Comparison of ENCODE assay signal across 23 cellular contexts in the genomic region with DNA sequence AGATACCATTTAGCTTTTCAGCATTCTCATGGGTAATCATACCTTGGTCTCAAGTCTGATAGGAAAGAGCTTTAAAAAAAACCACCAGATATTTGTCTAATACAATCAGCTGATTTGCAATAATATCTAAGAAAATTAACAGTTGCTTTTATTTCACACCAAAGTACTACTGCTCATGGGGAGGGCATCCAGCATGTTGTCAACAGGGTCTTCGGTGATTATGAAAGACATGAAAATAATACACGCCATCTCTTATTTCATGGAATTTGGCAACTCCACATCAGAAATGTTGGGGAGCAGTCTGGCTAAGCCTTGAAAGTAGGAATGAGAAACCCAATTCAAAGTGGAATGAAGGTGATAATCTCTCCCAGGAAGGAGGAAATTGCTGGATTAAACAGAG. TPM values are rescaled to one million over a fixed set of nuclear protein-coding genes. Genes with fewer than 3 reads are reported as not detected.
"Had no signal": no experiment of that assay in that cellular context is flagged by ENCODE, and none has a peak within 500 bp of the region (broad histone marks: within the 10 kb centered on the region; RNA-seq: fewer than 3 reads in every experiment).

No MANE protein-coding gene starts in this region.

- H3K27me3 Mint-ChIP-seq: stimulated activated memory B cell treated with anti-CD40 and anti-IgM and Interleukin-4, amounts not matched to agents 10 μg/mL and 1 μg/mL and 100 μg/mL, for 72 hours; stimulated activated naive CD8-positive, alpha-beta T cell treated with anti-CD3 and anti-CD28 coated beads, Interleukin-15, amount 100 ng/mL, for 72 hours had no signal

- DNase-seq: effector memory CD4-positive, alpha-beta T cell; esophagus squamous epithelium; foreskin fibroblast; head of caudate nucleus; left colon; left ventricle myocardium superior; mesenchymal stem cell; naive thymus-derived CD8-positive, alpha-beta T cell; right lobe of liver; stimulated activated CD4-positive, alpha-beta T cell treated with anti-CD3 and anti-CD28 coated beads, Interleukin-4, amount 100 ng/mL, for 24 hours; stimulated activated naive CD8-positive, alpha-beta T cell treated with anti-CD3 and anti-CD28 coated beads, Interleukin-15, amount 100 ng/mL, for 72 hours; testis; upper lobe of right lung had no signal

- H3K27me3 ChIP-seq: esophagus squamous epithelium, hepatocyte, neutrophil, right lobe of liver, testis, tibial nerve, upper lobe of right lung, vagina had no signal

- H3K27ac ChIP-seq: esophagus squamous epithelium, hepatocyte, neutrophil, right lobe of liver, testis, tibial nerve, upper lobe of right lung, vagina had no signal

- H3K4me1 ChIP-seq: esophagus squamous epithelium, right lobe of liver, testis, tibial nerve, upper lobe of right lung, vagina had no signal

- H3K4me3 Mint-ChIP-seq: naive thymus-derived CD8-positive, alpha-beta T cell; stimulated activated memory B cell treated with anti-CD40 and anti-IgM and Interleukin-4, amounts not matched to agents 10 μg/mL and 1 μg/mL and 100 μg/mL, for 72 hours; stimulated activated naive CD8-positive, alpha-beta T cell treated with anti-CD3 and anti-CD28 coated beads, Interleukin-15, amount 100 ng/mL, for 72 hours had no signal

- H3K9me3 ChIP-seq: esophagus squamous epithelium, neutrophil, right lobe of liver, testis, tibial nerve, upper lobe of right lung, vagina had no signal

- H3K79me2 ChIP-seq: hepatocyte had no signal

- H2AFZ ChIP-seq: hepatocyte had no signal

- H3K36me3 Mint-ChIP-seq: naive thymus-derived CD8-positive, alpha-beta T cell; stimulated activated memory B cell treated with anti-CD40 and anti-IgM and Interleukin-4, amounts not matched to agents 10 μg/mL and 1 μg/mL and 100 μg/mL, for 72 hours had no signal

- H3K4me3 ChIP-seq: esophagus squamous epithelium, hepatocyte, lung, right lobe of liver, testis, tibial nerve, upper lobe of right lung, vagina had no signal

- ATAC-seq: left colon; left ventricle myocardium superior; naive thymus-derived CD8-positive, alpha-beta T cell; right lobe of liver; stimulated activated memory B cell treated with anti-CD40 and anti-IgM and Interleukin-4, amounts not matched to agents 10 μg/mL and 1 μg/mL and 100 μg/mL, for 72 hours; stimulated activated naive CD8-positive, alpha-beta T cell treated with anti-CD3 and anti-CD28 coated beads, Interleukin-15, amount 100 ng/mL, for 72 hours; upper lobe of right lung had no signal

- H3K36me3 ChIP-seq: esophagus squamous epithelium, neutrophil, right lobe of liver, tibial nerve, upper lobe of right lung, vagina had no signal

- H3K4me1 Mint-ChIP-seq: naive thymus-derived CD8-positive, alpha-beta T cell; stimulated activated memory B cell treated with anti-CD40 and anti-IgM and Interleukin-4, amounts not matched to agents 10 μg/mL and 1 μg/mL and 100 μg/mL, for 72 hours; stimulated activated naive CD8-positive, alpha-beta T cell treated with anti-CD3 and anti-CD28 coated beads, Interleukin-15, amount 100 ng/mL, for 72 hours had no signal

- H3K4me2 ChIP-seq: hepatocyte had no signal

- H3K27ac Mint-ChIP-seq: naive thymus-derived CD8-positive, alpha-beta T cell; stimulated activated memory B cell treated with anti-CD40 and anti-IgM and Interleukin-4, amounts not matched to agents 10 μg/mL and 1 μg/mL and 100 μg/mL, for 72 hours; stimulated activated naive CD8-positive, alpha-beta T cell treated with anti-CD3 and anti-CD28 coated beads, Interleukin-15, amount 100 ng/mL, for 72 hours had no signal

RNA-seq across cellular contexts. Expression of a gene that starts 3.0 kb away (rescaled TPM):
- total RNA-seq: epithelial cell of proximal tubule; kidney epithelial cell; naive thymus-derived CD8-positive, alpha-beta T cell; subcutaneous adipose tissue; tibial nerve; upper lobe of right lung had no signal
- polyA plus RNA-seq: naive thymus-derived CD8-positive, alpha-beta T cell; neural cell had no signal
